15 cellular contexts compared by ENCODE assay signal in genomic region chr10:58609525-58610150, GRCh38.
"Had no signal": no experiment of that assay in that cellular context is flagged by ENCODE, and none has a peak within 500 bp of the region (broad histone marks: within the 10 kb centered on the region; RNA-seq: fewer than 3 reads in every experiment).

No MANE protein-coding gene starts in this region.

- H3K36me3 ChIP-seq: colonic mucosa, esophagus squamous epithelium, heart left ventricle, pancreas, thyroid gland had no signal

- H3K27me3 ChIP-seq: colonic mucosa, esophagus squamous epithelium, heart left ventricle, pancreas, thyroid gland had no signal

- H3K9me3 ChIP-seq: colonic mucosa, esophagus squamous epithelium, pancreas, thyroid gland had no signal

- H3K4me2 ChIP-seq: smooth muscle cell had no signal

- H3K27ac ChIP-seq: colonic mucosa, esophagus squamous epithelium, heart left ventricle, pancreas, thyroid gland had no signal

- H3K4me1 ChIP-seq: colonic mucosa, esophagus squamous epithelium, pancreas, thyroid gland had no signal

- DNase-seq: cerebellar nuclear complex; colonic mucosa; dermis blood vessel endothelial cell; esophagus squamous epithelium; foreskin melanocyte; heart left ventricle; hypothalamus; kidney glomerular epithelial cell; naive B cell; pancreas; right cardiac atrium; stimulated activated CD4-positive, alpha-beta T cell treated with anti-CD3 and anti-CD28 coated beads, Interleukin-2, amount 100 ng/mL, for 48 hours; stimulated activated naive CD4-positive, alpha-beta T cell treated with Interleukin-2 at 50 U/mL for 16 hours; thyroid gland had no signal

- H3K4me3 ChIP-seq: colonic mucosa, esophagus squamous epithelium, heart left ventricle, pancreas, smooth muscle cell, thyroid gland had no signal
